ENCODE assay signal across 1 cellular context in the genomic region with DNA sequence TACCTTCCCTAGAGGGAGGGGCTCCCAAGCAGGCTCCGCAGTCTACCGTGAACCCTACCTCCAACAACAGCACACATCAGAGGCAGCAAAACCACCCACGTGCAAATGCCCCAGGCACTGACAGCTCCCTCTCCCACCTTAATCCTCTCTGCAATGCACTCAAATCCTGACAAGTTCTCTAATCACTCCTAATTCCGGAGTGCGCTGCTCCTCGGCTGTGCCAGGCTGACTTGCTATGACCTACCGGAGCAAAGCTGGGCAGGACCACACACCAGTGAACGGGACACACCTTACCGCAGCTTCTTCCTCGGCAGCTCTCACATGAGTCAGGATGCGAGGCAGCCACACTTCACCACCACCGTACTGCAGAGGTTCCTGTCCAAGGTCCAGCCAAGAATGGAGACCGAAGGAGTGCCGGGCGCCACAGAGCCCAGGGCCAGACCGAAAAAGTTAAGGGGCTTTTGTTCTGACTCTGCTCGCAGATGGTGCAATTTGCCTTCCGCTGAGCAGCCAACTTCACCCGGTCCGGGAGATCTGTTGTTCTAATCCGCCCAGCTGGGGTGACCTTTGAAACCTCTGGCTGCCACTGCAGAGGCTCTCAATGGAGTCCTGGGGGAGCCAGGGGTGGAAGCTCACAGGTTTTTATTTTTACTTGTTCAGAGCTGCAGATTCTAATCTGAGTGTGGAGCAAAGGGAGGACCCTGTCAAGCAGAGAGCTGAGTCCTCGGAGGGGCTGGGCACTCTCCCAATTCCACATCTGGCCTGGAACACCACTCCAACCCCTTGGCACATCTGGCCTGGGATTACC.
TF ChIP-seq lines count a peak whose summit lies in the region.

No MANE protein-coding gene starts in this region.

TF ChIP-seq in HepG2, 621 proteins besides CTCF, POLR2A, EP300 and RAD21 (continued from another document and continues in another):
- TF ChIP-seq, protein P1, sequence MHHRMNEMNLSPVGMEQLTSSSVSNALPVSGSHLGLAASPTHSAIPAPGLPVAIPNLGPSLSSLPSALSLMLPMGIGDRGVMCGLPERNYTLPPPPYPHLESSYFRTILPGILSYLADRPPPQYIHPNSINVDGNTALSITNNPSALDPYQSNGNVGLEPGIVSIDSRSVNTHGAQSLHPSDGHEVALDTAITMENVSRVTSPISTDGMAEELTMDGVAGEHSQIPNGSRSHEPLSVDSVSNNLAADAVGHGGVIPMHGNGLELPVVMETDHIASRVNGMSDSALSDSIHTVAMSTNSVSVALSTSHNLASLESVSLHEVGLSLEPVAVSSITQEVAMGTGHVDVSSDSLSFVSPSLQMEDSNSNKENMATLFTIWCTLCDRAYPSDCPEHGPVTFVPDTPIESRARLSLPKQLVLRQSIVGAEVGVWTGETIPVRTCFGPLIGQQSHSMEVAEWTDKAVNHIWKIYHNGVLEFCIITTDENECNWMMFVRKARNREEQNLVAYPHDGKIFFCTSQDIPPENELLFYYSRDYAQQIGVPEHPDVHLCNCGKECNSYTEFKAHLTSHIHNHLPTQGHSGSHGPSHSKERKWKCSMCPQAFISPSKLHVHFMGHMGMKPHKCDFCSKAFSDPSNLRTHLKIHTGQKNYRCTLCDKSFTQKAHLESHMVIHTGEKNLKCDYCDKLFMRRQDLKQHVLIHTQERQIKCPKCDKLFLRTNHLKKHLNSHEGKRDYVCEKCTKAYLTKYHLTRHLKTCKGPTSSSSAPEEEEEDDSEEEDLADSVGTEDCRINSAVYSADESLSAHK (CRISPR knock-in tag; IDR thresholded peaks at IDR 0.05; ENCODE audit: borderline replicate concordance) = no peak
- TF ChIP-seq ZKSCAN5 (CRISPR knock-in tag; IDR thresholded peaks at IDR 0.05) (no peak), KDM3A (CRISPR knock-in tag; IDR thresholded peaks at IDR 0.05; ENCODE audit: low read depth) (peak; percentile 54; the same call in 1 of the 2 replicates), ZNF431 (CRISPR knock-in tag; IDR thresholded peaks at IDR 0.05; ENCODE audit: borderline replicate concordance, low read depth) (no peak), ZNF577 (CRISPR knock-in tag; IDR thresholded peaks at IDR 0.05; ENCODE audit: borderline replicate concordance, low read depth) (no peak), ZSCAN9 (CRISPR knock-in tag; IDR thresholded peaks at IDR 0.05; ENCODE audit: borderline replicate concordance) (no peak), ZNF30 (CRISPR knock-in tag; IDR thresholded peaks at IDR 0.05) (no peak), CC2D1A (CRISPR knock-in tag; IDR thresholded peaks at IDR 0.05) (no peak), SP140L (CRISPR knock-in tag; IDR thresholded peaks at IDR 0.05; ENCODE audit: borderline replicate concordance) (no peak), ATF6 (CRISPR knock-in tag; conservative IDR thresholded peaks at IDR 0.05) (no peak), ZFP36L2 (CRISPR knock-in tag; IDR thresholded peaks at IDR 0.05) (no peak), DPF2 (CRISPR knock-in tag; IDR thresholded peaks at IDR 0.05; ENCODE audit: borderline replicate concordance, low read depth) (no peak), ZMAT3 (CRISPR knock-in tag; conservative IDR thresholded peaks at IDR 0.05) (0 out of 2 replicates have a peak, but pooled peaks have one; percentile 38), SETDB1 (CRISPR knock-in tag; IDR thresholded peaks at IDR 0.05; ENCODE audit: borderline replicate concordance) (no peak), TCF7 (IDR thresholded peaks at IDR 0.05; ENCODE audit: low read depth) (no peak), PRDM15 (CRISPR knock-in tag; IDR thresholded peaks at IDR 0.05) (no peak), ZNF276 (CRISPR knock-in tag; IDR thresholded peaks at IDR 0.05; ENCODE audit: low read depth) (no peak), TFAP4 (IDR thresholded peaks at IDR 0.05; ENCODE audit: borderline replicate concordance, low read depth) (peak; percentile 80), BORCS8-MEF2B (CRISPR knock-in tag; IDR thresholded peaks at IDR 0.05) (peak; percentile 52), ZNF143 (CRISPR knock-in tag; IDR thresholded peaks at IDR 0.05) (no peak), PAX8 (CRISPR knock-in tag; IDR thresholded peaks at IDR 0.05; ENCODE audit: borderline replicate concordance) (no peak), EHMT2 (IDR thresholded peaks at IDR 0.05; ENCODE audit: borderline replicate concordance, low read depth, low read length) (no peak), ZNF605 (CRISPR knock-in tag; IDR thresholded peaks at IDR 0.05) (peak; percentile 73)
- TF ChIP-seq, protein P2, sequence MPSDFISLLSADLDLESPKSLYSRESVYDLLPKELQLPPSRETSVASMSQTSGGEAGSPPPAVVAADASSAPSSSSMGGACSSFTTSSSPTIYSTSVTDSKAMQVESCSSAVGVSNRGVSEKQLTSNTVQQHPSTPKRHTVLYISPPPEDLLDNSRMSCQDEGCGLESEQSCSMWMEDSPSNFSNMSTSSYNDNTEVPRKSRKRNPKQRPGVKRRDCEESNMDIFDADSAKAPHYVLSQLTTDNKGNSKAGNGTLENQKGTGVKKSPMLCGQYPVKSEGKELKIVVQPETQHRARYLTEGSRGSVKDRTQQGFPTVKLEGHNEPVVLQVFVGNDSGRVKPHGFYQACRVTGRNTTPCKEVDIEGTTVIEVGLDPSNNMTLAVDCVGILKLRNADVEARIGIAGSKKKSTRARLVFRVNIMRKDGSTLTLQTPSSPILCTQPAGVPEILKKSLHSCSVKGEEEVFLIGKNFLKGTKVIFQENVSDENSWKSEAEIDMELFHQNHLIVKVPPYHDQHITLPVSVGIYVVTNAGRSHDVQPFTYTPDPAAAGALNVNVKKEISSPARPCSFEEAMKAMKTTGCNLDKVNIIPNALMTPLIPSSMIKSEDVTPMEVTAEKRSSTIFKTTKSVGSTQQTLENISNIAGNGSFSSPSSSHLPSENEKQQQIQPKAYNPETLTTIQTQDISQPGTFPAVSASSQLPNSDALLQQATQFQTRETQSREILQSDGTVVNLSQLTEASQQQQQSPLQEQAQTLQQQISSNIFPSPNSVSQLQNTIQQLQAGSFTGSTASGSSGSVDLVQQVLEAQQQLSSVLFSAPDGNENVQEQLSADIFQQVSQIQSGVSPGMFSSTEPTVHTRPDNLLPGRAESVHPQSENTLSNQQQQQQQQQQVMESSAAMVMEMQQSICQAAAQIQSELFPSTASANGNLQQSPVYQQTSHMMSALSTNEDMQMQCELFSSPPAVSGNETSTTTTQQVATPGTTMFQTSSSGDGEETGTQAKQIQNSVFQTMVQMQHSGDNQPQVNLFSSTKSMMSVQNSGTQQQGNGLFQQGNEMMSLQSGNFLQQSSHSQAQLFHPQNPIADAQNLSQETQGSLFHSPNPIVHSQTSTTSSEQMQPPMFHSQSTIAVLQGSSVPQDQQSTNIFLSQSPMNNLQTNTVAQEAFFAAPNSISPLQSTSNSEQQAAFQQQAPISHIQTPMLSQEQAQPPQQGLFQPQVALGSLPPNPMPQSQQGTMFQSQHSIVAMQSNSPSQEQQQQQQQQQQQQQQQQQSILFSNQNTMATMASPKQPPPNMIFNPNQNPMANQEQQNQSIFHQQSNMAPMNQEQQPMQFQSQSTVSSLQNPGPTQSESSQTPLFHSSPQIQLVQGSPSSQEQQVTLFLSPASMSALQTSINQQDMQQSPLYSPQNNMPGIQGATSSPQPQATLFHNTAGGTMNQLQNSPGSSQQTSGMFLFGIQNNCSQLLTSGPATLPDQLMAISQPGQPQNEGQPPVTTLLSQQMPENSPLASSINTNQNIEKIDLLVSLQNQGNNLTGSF (CRISPR knock-in tag; IDR thresholded peaks at IDR 0.05) = 0 out of 2 replicates have a peak, but pooled peaks have one; percentile 39
- TF ChIP-seq, protein P3, sequence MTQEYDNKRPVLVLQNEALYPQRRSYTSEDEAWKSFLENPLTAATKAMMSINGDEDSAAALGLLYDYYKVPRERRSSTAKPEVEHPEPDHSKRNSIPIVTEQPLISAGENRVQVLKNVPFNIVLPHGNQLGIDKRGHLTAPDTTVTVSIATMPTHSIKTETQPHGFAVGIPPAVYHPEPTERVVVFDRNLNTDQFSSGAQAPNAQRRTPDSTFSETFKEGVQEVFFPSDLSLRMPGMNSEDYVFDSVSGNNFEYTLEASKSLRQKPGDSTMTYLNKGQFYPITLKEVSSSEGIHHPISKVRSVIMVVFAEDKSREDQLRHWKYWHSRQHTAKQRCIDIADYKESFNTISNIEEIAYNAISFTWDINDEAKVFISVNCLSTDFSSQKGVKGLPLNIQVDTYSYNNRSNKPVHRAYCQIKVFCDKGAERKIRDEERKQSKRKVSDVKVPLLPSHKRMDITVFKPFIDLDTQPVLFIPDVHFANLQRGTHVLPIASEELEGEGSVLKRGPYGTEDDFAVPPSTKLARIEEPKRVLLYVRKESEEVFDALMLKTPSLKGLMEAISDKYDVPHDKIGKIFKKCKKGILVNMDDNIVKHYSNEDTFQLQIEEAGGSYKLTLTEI (CRISPR knock-in tag; conservative IDR thresholded peaks at IDR 0.05) = no peak
- TF ChIP-seq, protein P4, sequence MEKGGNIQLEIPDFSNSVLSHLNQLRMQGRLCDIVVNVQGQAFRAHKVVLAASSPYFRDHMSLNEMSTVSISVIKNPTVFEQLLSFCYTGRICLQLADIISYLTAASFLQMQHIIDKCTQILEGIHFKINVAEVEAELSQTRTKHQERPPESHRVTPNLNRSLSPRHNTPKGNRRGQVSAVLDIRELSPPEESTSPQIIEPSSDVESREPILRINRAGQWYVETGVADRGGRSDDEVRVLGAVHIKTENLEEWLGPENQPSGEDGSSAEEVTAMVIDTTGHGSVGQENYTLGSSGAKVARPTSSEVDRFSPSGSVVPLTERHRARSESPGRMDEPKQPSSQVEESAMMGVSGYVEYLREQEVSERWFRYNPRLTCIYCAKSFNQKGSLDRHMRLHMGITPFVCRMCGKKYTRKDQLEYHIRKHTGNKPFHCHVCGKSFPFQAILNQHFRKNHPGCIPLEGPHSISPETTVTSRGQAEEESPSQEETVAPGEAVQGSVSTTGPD (CRISPR knock-in tag; IDR thresholded peaks at IDR 0.05) = no peak
- TF ChIP-seq, protein P5, sequence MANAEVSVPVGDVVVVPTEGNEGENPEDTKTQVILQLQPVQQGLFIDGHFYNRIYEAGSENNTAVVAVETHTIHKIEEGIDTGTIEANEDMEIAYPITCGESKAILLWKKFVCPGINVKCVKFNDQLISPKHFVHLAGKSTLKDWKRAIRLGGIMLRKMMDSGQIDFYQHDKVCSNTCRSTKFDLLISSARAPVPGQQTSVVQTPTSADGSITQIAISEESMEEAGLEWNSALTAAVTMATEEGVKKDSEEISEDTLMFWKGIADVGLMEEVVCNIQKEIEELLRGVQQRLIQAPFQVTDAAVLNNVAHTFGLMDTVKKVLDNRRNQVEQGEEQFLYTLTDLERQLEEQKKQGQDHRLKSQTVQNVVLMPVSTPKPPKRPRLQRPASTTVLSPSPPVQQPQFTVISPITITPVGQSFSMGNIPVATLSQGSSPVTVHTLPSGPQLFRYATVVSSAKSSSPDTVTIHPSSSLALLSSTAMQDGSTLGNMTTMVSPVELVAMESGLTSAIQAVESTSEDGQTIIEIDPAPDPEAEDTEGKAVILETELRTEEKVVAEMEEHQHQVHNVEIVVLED (CRISPR knock-in tag; IDR thresholded peaks at IDR 0.05; ENCODE audit: borderline replicate concordance) = no peak
